In genomic region chr12:93894391-93895095, GRCh38 we compare ENCODE assay signal across 8 cellular contexts.
DNase-seq lines count a peak whose midpoint lies in the region; ATAC-seq, FAIRE-seq and TF ChIP-seq lines count a peak whose summit lies in the region.

No MANE protein-coding gene starts in this region.

- no peak overlapping the region for H2AFZ ChIP-seq in H1 (ENCODE audit: low read length)

- H3K36me3 ChIP-seq in H1 (ENCODE audit: control insufficient read depth in 2 of 4, insufficient read depth in 4 of 4, low read length in 3 of 4): no peaks in the 10 kb centered on the region
- H3K36me3 ChIP-seq in lower lobe of right lung: no peaks in the 10 kb centered on the region

- H3K14ac ChIP-seq in H1 (ENCODE audit: insufficient read length): no peak overlapping the region

- H3K4me2 ChIP-seq in H1 (ENCODE audit: insufficient read depth in 1 of 2, low read depth in 2 of 2, low read length in 2 of 2): no peak overlapping the region

- H4K20me1 ChIP-seq in H1 (replicated peaks in 1 of 2; ENCODE audit: control insufficient read depth in 1 of 2, insufficient read depth in 2 of 2, low read length in 2 of 2): no peaks in the 10 kb centered on the region

- H3K9me3 ChIP-seq in H1 (ENCODE audit: insufficient read depth in 2 of 2, low read depth in 1 of 2, low read length in 1 of 2) (no peaks in the 10 kb centered on the region), lower lobe of right lung (no peaks in the 10 kb centered on the region)

- no peaks in the 10 kb centered on the region for H3K27me3 Mint-ChIP-seq in activated CD8-positive, alpha-beta T cell treated with anti-CD3 and anti-CD28 coated beads for 36 hours

- no peaks in the 10 kb centered on the region for H3K79me2 ChIP-seq in H1 (ENCODE audit: control insufficient read depth in 1 of 2, insufficient read depth in 2 of 2, low read length in 2 of 2)

- no peak overlapping the region for H2AK5ac ChIP-seq in H1 (ENCODE audit: low read depth, low read length)

- H3K4me3 Mint-ChIP-seq in activated CD8-positive, alpha-beta T cell treated with anti-CD3 and anti-CD28 coated beads for 36 hours: no peak overlapping the region

- POLR2A ChIA-PET in H1 (lab: Charles Lee; ENCODE audit: partially characterized antibody): no interaction called here
- POLR2A ChIA-PET in activated CD8-positive, alpha-beta T cell treated with anti-CD3 and anti-CD28 coated beads for 36 hours (lab: Charles Lee): interaction anchor here (0.5 kb wide), 1 partner anchor 31 kb away, joined by 3 read pairs; no protein-coding TSS in a partner anchor

- TF ChIP-seq POLR2A in H1 (IDR thresholded peaks at IDR 0.05; ENCODE audit: control extremely low read depth in 1 of 2, low read depth in 2 of 2, low read length in 2 of 2): no peak

- H3K27ac Mint-ChIP-seq in activated CD8-positive, alpha-beta T cell treated with anti-CD3 and anti-CD28 coated beads for 36 hours: no peak overlapping the region

- H3K23ac ChIP-seq in H1 (ENCODE audit: insufficient read length): no peak overlapping the region

- no peak overlapping the region for H2BK15ac ChIP-seq in H1 (ENCODE audit: low read length)

- H2BK20ac ChIP-seq in H1 (ENCODE audit: low read length): no peak overlapping the region

- 0 out of 2 replicates have a peak overlapping the region, but pooled peaks have one; percentile 55 for H2BK12ac ChIP-seq in H1 (ENCODE audit: low read depth, low read length)

- no peaks in the 10 kb centered on the region for H3K79me1 ChIP-seq in H1 (ENCODE audit: low read depth, low read length)

- DNase-seq in MV-4-11 (lab: John Stamatoyannopoulos, UW): peak; percentile 64
- DNase-seq in H1 (ENCODE audit: low read depth in 1 of 2, low spot score in 2 of 2): peak in 1 of 2 experiments; percentile 37
- peak; percentile 57 for DNase-seq in lower lobe of right lung
- DNase-seq in stromal cell of bone marrow (ENCODE audit: low read depth): peak; percentile 80
- no peak for DNase-seq in DMS153 treated with DMSO at 0.1 percent for 48 hours (lab: John Stamatoyannopoulos, UW; ENCODE audit: unreplicated experiment)
- DNase-seq in epidermal melanocyte (ENCODE audit: insufficient read length, low spot score): no peak
- no peak for DNase-seq in SIG-M5 (lab: John Stamatoyannopoulos, UW)
- no peak for DNase-seq in activated CD8-positive, alpha-beta T cell treated with anti-CD3 and anti-CD28 coated beads for 36 hours

- TF ChIP-seq RAD21 in H1 (IDR thresholded peaks at IDR 0.05 in 1 of 2, conservative IDR thresholded peaks at IDR 0.05 in 1 of 2; ENCODE audit: low read depth in 2 of 2, low read length in 2 of 2): no peak

- no peak overlapping the region for H4K8ac ChIP-seq in H1 (ENCODE audit: extremely low read depth, insufficient read depth, low read length)

- CTCF ChIA-PET in H1 (lab: Charles Lee; ENCODE audit: partially characterized antibody): interaction anchor here (0.5 to 6.2 kb wide), 9 partner anchors 16 to 229 kb away, joined by 3 to 42 read pairs (median 5); no protein-coding TSS in a partner anchor
- CTCF ChIA-PET in activated CD8-positive, alpha-beta T cell treated with anti-CD3 and anti-CD28 coated beads for 36 hours (lab: Charles Lee): no interaction called here

- TF ChIP-seq CTCF in H1 (IDR thresholded peaks at IDR 0.05; ENCODE audit: control extremely low read depth in 1 of 3, insufficient read depth in 1 of 3, low read depth in 1 of 3, low read length in 3 of 3): no peak
- TF ChIP-seq CTCF in lower lobe of right lung (IDR thresholded peaks at IDR 0.05): no peak
- TF ChIP-seq CTCF in activated CD8-positive, alpha-beta T cell treated with anti-CD3 and anti-CD28 coated beads for 36 hours (IDR thresholded peaks at IDR 0.05): no peak

- no peak overlapping the region for H3K56ac ChIP-seq in H1 (replicated peaks; ENCODE audit: insufficient read length, low read depth, low read length)

- no peaks in the 10 kb centered on the region for H3K9me3 Mint-ChIP-seq in activated CD8-positive, alpha-beta T cell treated with anti-CD3 and anti-CD28 coated beads for 36 hours

- no peaks in the 10 kb centered on the region for H3K36me3 Mint-ChIP-seq in activated CD8-positive, alpha-beta T cell treated with anti-CD3 and anti-CD28 coated beads for 36 hours (ENCODE audit: low read depth)

- WGBS in H1 (ENCODE audit: extremely low coverage in 1 of 2, insufficient coverage in 1 of 2, insufficient read length in 1 of 2, insufficient replicate concordance in 2 of 2, low coverage in 1 of 2, low lambda C conversion rate in 2 of 2, missing lambda C conversion rate in 1 of 2), 2 experiments: 95% methylated on average over 16 of the region's 17 CpGs; no CpG with 5 or more reads in 1 of the 2 experiments

- H3K18ac ChIP-seq in H1 (ENCODE audit: extremely low read depth, low read length): no peak overlapping the region; the same call in 1 of the 2 replicates

- H3K27me3 ChIP-seq in H1 (replicated peaks in 1 of 4; ENCODE audit: control insufficient read depth in 3 of 4, extremely low read depth in 1 of 4, insufficient read depth in 3 of 4, low read length in 3 of 4): no peaks in the 10 kb centered on the region
- H3K27me3 ChIP-seq in lower lobe of right lung (ENCODE audit: low read depth): no peaks in the 10 kb centered on the region

- FAIRE-seq in H1 (lab: Jason Lieb, UNC): no peak

- no peak overlapping the region for H3K4me3 ChIP-seq in H1 (ENCODE audit: extremely low read depth in 1 of 4, insufficient read depth in 2 of 4, low read depth in 3 of 4, low read length in 4 of 4)
- H3K4me3 ChIP-seq in lower lobe of right lung: no peak overlapping the region

- ATAC-seq in lower lobe of right lung: peak; percentile 63 to 74
- no peak for ATAC-seq in activated CD8-positive, alpha-beta T cell treated with anti-CD3 and anti-CD28 coated beads for 36 hours

- H4K5ac ChIP-seq in H1 (ENCODE audit: insufficient read length, low read depth, low read length): no peak overlapping the region

- no peak overlapping the region for H3K27ac ChIP-seq in H1 (ENCODE audit: low read depth, low read length)
- H3K27ac ChIP-seq in lower lobe of right lung: peak overlapping the region; percentile 51

- H2BK120ac ChIP-seq in H1 (replicated peaks; ENCODE audit: low read depth, low read length): no peak overlapping the region

- H3K9ac ChIP-seq in H1 (replicated peaks in 1 of 4; ENCODE audit: extremely low read depth in 1 of 4, low read depth in 3 of 4, low read length in 3 of 4): no peak overlapping the region

- peaks cover 0 to 3% (median 1%) of the 10 kb centered on the region in 4 experiments; a peak in 2 of 7 replicates for H3K4me1 ChIP-seq in H1 (replicated peaks in 1 of 4; ENCODE audit: control insufficient read depth in 3 of 4, insufficient read depth in 4 of 4, low read length in 3 of 4)
- peaks cover 17% of the 10 kb centered on the region for H3K4me1 ChIP-seq in lower lobe of right lung

- H3K23me2 ChIP-seq in H1 (ENCODE audit: low read depth, low read length): no peaks in the 10 kb centered on the region

- intact Hi-C loops in lower lobe of right lung (cut with DNase I): no loop called here
- intact Hi-C loops in activated CD8-positive, alpha-beta T cell treated with anti-CD3 and anti-CD28 coated beads for 36 hours (cut with micrococcal nuclease): no loop called here

- no peak overlapping the region for H4K91ac ChIP-seq in H1 (replicated peaks; ENCODE audit: insufficient read length, low read length)

- H3K4me1 Mint-ChIP-seq in activated CD8-positive, alpha-beta T cell treated with anti-CD3 and anti-CD28 coated beads for 36 hours (ENCODE audit: low read depth): peaks cover 2% of the 10 kb centered on the region

- H3K4ac ChIP-seq in H1 (replicated peaks; ENCODE audit: insufficient read length, low read depth, low read length): no peak overlapping the region

- TF ChIP-seq EP300 in H1 (IDR thresholded peaks at IDR 0.05; ENCODE audit: borderline replicate concordance in 1 of 2, low read depth in 2 of 2, low read length in 2 of 2): no peak

- no peak overlapping the region for H2BK5ac ChIP-seq in H1 (ENCODE audit: low read depth, low read length)

TF ChIP-seq in H1, 55 proteins besides CTCF, POLR2A, EP300 and RAD21:
- TF ChIP-seq KDM4A (IDR thresholded peaks at IDR 0.05; ENCODE audit: low read depth, low read length, severe bottlenecking) (no peak), EGR1 (IDR thresholded peaks at IDR 0.05; ENCODE audit: borderline replicate concordance, low read depth, low read length) (no peak), SIRT6 (IDR thresholded peaks at IDR 0.05; ENCODE audit: low read length) (no peak), YY1 (IDR thresholded peaks at IDR 0.05; ENCODE audit: low read depth, low read length) (no peak), GABPA (IDR thresholded peaks at IDR 0.05; ENCODE audit: borderline replicate concordance, insufficient read depth, low read length) (no peak), SAP30 (IDR thresholded peaks at IDR 0.05; ENCODE audit: insufficient read depth, insufficient replicate concordance, low read length) (no peak), RXRA (IDR thresholded peaks at IDR 0.05; ENCODE audit: insufficient read depth, low read depth, low read length) (no peak), GTF2F1 (IDR thresholded peaks at IDR 0.05; ENCODE audit: borderline replicate concordance, low read depth, low read length) (no peak), PHF8 (conservative IDR thresholded peaks at IDR 0.05; ENCODE audit: low read depth, low read length) (no peak), CTBP2 (IDR thresholded peaks at IDR 0.05; ENCODE audit: borderline replicate concordance, insufficient read depth, insufficient read length, low read length) (no peak), TBP (IDR thresholded peaks at IDR 0.05; ENCODE audit: low read depth, low read length) (no peak), EZH2 (IDR thresholded peaks at IDR 0.05; ENCODE audit: low read depth, low read length, severe bottlenecking) (no peak), NANOG (IDR thresholded peaks at IDR 0.05; ENCODE audit: insufficient read depth, low read depth, low read length, poor library complexity, severe bottlenecking) (no peak), CREB1 (IDR thresholded peaks at IDR 0.05) (no peak), NRF1 (IDR thresholded peaks at IDR 0.05; ENCODE audit: low read depth, low read length) (no peak), SUZ12 (IDR thresholded peaks at IDR 0.05; ENCODE audit: low read length) (no peak), SRF (IDR thresholded peaks at IDR 0.05; ENCODE audit: low read depth, low read length) (no peak), E2F6 (IDR thresholded peaks at IDR 0.05) (no peak), CBX8 (IDR thresholded peaks at IDR 0.05; ENCODE audit: borderline replicate concordance, low read depth, low read length) (no peak)

Comparison
In these comparisons a context has a peak if more than half of its experiments do, and no peak if none do; other contexts are left out.
1. DNase-seq: peak in MV-4-11 (single experiment), lower lobe of right lung (single experiment) and stromal cell of bone marrow (single experiment); none in DMS153 treated with DMSO at 0.1 percent for 48 hours (single experiment), epidermal melanocyte (single experiment), SIG-M5 (single experiment) and activated CD8-positive, alpha-beta T cell treated with anti-CD3 and anti-CD28 coated beads for 36 hours (single experiment).